In the genomic region with DNA sequence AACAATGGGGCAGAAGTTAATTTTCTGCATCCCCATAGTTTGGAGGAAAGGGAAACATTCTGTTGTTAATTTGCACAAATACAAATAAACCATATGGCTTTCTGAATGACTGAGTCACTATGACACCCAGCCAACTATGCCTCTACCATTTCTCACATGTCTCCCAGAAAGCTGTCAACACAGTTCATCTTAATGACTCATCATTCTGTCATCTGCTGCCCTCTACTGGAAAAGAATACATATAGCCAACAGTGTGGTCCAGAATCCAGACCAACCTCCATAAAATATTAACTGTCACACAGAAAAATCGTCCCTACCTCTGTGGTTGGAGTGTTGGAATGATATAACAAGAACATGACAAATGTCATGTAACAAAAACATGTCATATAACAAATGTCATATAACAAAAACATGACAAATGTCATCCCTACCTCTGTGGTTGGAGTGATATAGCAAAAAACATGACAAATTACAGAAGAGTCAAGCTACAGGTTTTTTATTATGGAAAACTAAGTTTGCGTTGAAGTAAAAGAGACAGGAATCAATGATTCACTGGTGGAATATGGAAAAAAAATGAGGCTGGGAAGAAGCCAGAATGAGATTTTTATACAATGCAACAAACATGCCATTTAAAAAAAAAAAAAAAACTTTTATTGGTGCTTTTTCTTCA, we compare ENCODE assay signal across 8 cellular contexts. TPM values are rescaled to one million over a fixed set of nuclear protein-coding genes. Genes with fewer than 3 reads are reported as not detected.
DNase-seq lines count a peak whose midpoint lies in the region; ATAC-seq, FAIRE-seq and TF ChIP-seq lines count a peak whose summit lies in the region.

No MANE protein-coding gene starts in this region.

- ATAC-seq in activated naive CD8-positive, alpha-beta T cell treated with anti-CD3 and anti-CD28 coated beads, Interleukin-2, amount 10 ng/mL, durations not matched to agents 7 days and 5 days (ENCODE audit: low read depth), result peak; percentile 88
- ATAC-seq in GM21529 (IDR thresholded peaks at IDR 0.05; ENCODE audit: unreplicated experiment) (peak; percentile 97), right cardiac atrium (peak; percentile 83 to 91)

- peaks cover 10% of the 10 kb centered on the region for H3K27me3 Mint-ChIP-seq in activated naive CD8-positive, alpha-beta T cell treated with anti-CD3 and anti-CD28 coated beads, Interleukin-2, amount 10 ng/mL, durations not matched to agents 7 days and 5 days
- H3K27me3 Mint-ChIP-seq in activated naive CD8-positive, alpha-beta T cell treated with anti-CD3 and anti-CD28 coated beads for 36 hours, result no peaks in the 10 kb centered on the region

- intact Hi-C loops in right cardiac atrium (cut with DNase I), result loop anchor here in 3 of 4 donors (5.0 to 10.0 kb wide), 3 partner anchors 81 to 569 kb away; no protein-coding TSS in a partner anchor

- 37% methylated on average over 2 of the region's 2 CpGs for WGBS in right cardiac atrium
- whole genome bisulfite sequencing in small intestine, 3 donors, result 34 to 39% (median 36%) methylated on average over 2 of the region's 2 CpGs

- H3K36me3 ChIP-seq in small intestine (ENCODE audit: control insufficient read depth in 2 of 2, insufficient read depth in 2 of 2, low read length in 2 of 2), result no peaks in the 10 kb centered on the region

- no peak overlapping the region for H3K4me3 Mint-ChIP-seq in activated naive CD8-positive, alpha-beta T cell treated with anti-CD3 and anti-CD28 coated beads, Interleukin-2, amount 10 ng/mL, durations not matched to agents 7 days and 5 days
- H3K4me3 Mint-ChIP-seq in activated naive CD8-positive, alpha-beta T cell treated with anti-CD3 and anti-CD28 coated beads for 36 hours, result no peak overlapping the region

- POLR2A ChIA-PET in activated naive CD8-positive, alpha-beta T cell treated with anti-CD3 and anti-CD28 coated beads, Interleukin-2, amount 10 ng/mL, durations not matched to agents 7 days and 5 days (lab: Charles Lee), result no interaction called here

- H3K27ac ChIP-seq in HL-60 (replicated peaks) (no peak overlapping the region), right cardiac atrium (ENCODE audit: low read length) (no peak overlapping the region), small intestine (ENCODE audit: low read depth in 1 of 2, low read length in 1 of 2) (no peak overlapping the region)

- TF ChIP-seq CTCF in HL-60 (IDR thresholded peaks at IDR 0.05; ENCODE audit: insufficient read depth, low read length), result peak; percentile 67

- no peaks in the 10 kb centered on the region for H3K9me3 Mint-ChIP-seq in activated naive CD8-positive, alpha-beta T cell treated with anti-CD3 and anti-CD28 coated beads, Interleukin-2, amount 10 ng/mL, durations not matched to agents 7 days and 5 days
- no peaks in the 10 kb centered on the region for H3K9me3 Mint-ChIP-seq in activated naive CD8-positive, alpha-beta T cell treated with anti-CD3 and anti-CD28 coated beads for 36 hours

- no peak for FAIRE-seq in small intestine (lab: Jason Lieb, UNC)

- H3K4me1 Mint-ChIP-seq in activated naive CD8-positive, alpha-beta T cell treated with anti-CD3 and anti-CD28 coated beads, Interleukin-2, amount 10 ng/mL, durations not matched to agents 7 days and 5 days, result no peaks in the 10 kb centered on the region
- H3K4me1 Mint-ChIP-seq in activated naive CD8-positive, alpha-beta T cell treated with anti-CD3 and anti-CD28 coated beads for 36 hours, result no peaks in the 10 kb centered on the region

- H3K27me3 ChIP-seq in HL-60 (ENCODE audit: insufficient read depth, poor library complexity, severe bottlenecking) (no peaks in the 10 kb centered on the region), right cardiac atrium (ENCODE audit: control insufficient read depth, insufficient read depth) (no peaks in the 10 kb centered on the region), small intestine (ENCODE audit: control insufficient read depth in 2 of 2, insufficient read depth in 2 of 2, low read length in 2 of 2) (no peaks in the 10 kb centered on the region)

- H3K9me3 ChIP-seq in right cardiac atrium (ENCODE audit: control insufficient read depth, low read length) (no peaks in the 10 kb centered on the region), small intestine (ENCODE audit: control insufficient read depth, low read depth) (no peaks in the 10 kb centered on the region)

- no peak for DNase-seq in activated naive CD8-positive, alpha-beta T cell treated with anti-CD3 and anti-CD28 coated beads, Interleukin-2, amount 10 ng/mL, durations not matched to agents 7 days and 5 days
- DNase-seq in activated naive CD8-positive, alpha-beta T cell treated with anti-CD3 and anti-CD28 coated beads for 36 hours, result no peak
- DNase-seq in HL-60 (ENCODE audit: low read depth in 1 of 2, low spot score in 1 of 2), result peak; percentile 55 to 57
- peak; percentile 71 for DNase-seq in NCI-H69 (lab: John Stamatoyannopoulos, UW)
- DNase-seq in amniotic stem cell (lab: John Stamatoyannopoulos, UW), result peak; percentile 83
- DNase-seq in right cardiac atrium, result no peak
- DNase-seq in small intestine, result peak; percentile 75

- H3K27ac Mint-ChIP-seq in activated naive CD8-positive, alpha-beta T cell treated with anti-CD3 and anti-CD28 coated beads, Interleukin-2, amount 10 ng/mL, durations not matched to agents 7 days and 5 days, result no peak overlapping the region
- no peak overlapping the region for H3K27ac Mint-ChIP-seq in activated naive CD8-positive, alpha-beta T cell treated with anti-CD3 and anti-CD28 coated beads for 36 hours

- H3K4me3 ChIP-seq in HL-60 (replicated peaks; ENCODE audit: insufficient read depth, low read length), result no peak overlapping the region
- H3K4me3 ChIP-seq in right cardiac atrium (ENCODE audit: low read length), result no peak overlapping the region
- no peak overlapping the region for H3K4me3 ChIP-seq in small intestine (ENCODE audit: low read depth in 1 of 2, low read length in 2 of 2)

- no peaks in the 10 kb centered on the region for H3K36me3 Mint-ChIP-seq in activated naive CD8-positive, alpha-beta T cell treated with anti-CD3 and anti-CD28 coated beads, Interleukin-2, amount 10 ng/mL, durations not matched to agents 7 days and 5 days
- H3K36me3 Mint-ChIP-seq in activated naive CD8-positive, alpha-beta T cell treated with anti-CD3 and anti-CD28 coated beads for 36 hours, result no peaks in the 10 kb centered on the region

- H3K4me1 ChIP-seq in right cardiac atrium (ENCODE audit: control insufficient read depth, insufficient read depth, low read length) (no peaks in the 10 kb centered on the region), small intestine (ENCODE audit: control insufficient read depth in 2 of 2, insufficient read depth in 1 of 2, low read depth in 1 of 2, low read length in 1 of 2) (no peaks in the 10 kb centered on the region)

RNA-seq across cellular contexts. Expression of a gene that starts 47.7 kb away (rescaled TPM):
- 10 to 100 TPM; 48.6 to 49.3 TPM for total RNA-seq in activated naive CD8-positive, alpha-beta T cell treated with anti-CD3 and anti-CD28 coated beads, Interleukin-2, amount 10 ng/mL, durations not matched to agents 7 days and 5 days
- 10 to 100 TPM; 20.2 to 20.6 TPM for total RNA-seq in activated naive CD8-positive, alpha-beta T cell treated with anti-CD3 and anti-CD28 coated beads for 36 hours
- 100 to 1,000 TPM in 3 of 4 donors, 10 to 100 TPM in 1; 98.4 to 144 (median 117) TPM for total RNA-seq in right cardiac atrium
- polyA plus RNA-seq in right cardiac atrium (123 TPM), small intestine (10 to 100 TPM; 11.9 to 28.3 (median 23.2) TPM)

Comparison
In these comparisons a context has a peak if more than half of its experiments do, and no peak if none do; other contexts are left out.
1. DNase-seq: peak in HL-60 (2 of 2), NCI-H69 (single experiment), amniotic stem cell (single experiment) and small intestine (single experiment); none in activated naive CD8-positive, alpha-beta T cell treated with anti-CD3 and anti-CD28 coated beads, Interleukin-2, amount 10 ng/mL, durations not matched to agents 7 days and 5 days (single experiment), activated naive CD8-positive, alpha-beta T cell treated with anti-CD3 and anti-CD28 coated beads for 36 hours (single experiment) and right cardiac atrium (0 of 3).
2. Peak in every context shown above with its lines, with median percentiles within 50 percentile points of each other: ATAC-seq.